In the genomic region with DNA sequence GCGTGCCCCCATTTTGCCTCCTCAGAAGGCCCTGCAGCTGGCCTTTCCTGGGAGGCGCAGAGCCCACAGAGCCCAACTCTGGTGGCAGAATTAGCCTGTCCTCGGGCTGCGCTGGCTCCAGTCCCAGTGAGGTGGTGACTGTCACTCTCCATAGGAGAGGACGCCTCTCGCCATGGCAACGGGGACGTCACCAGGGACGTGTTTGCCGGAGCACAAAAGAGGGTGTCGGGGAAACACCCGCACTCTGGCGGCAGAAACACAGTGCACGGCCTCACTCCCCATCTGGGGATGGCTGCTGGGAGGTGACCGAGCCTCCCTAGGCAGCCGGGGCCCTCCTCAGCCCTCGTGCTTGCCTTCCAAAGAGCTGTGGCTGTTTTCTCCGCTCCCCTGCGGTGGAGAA, we compare ENCODE assay signal across 15 cellular contexts. TPM values are rescaled to one million over a fixed set of nuclear protein-coding genes. Genes with fewer than 3 reads are reported as not detected.
DNase-seq lines count a peak whose midpoint lies in the region; ATAC-seq and TF ChIP-seq lines count a peak whose summit lies in the region.
"Had no signal": no experiment of that assay in that cellular context is flagged by ENCODE, and none has a peak within 500 bp of the region (broad histone marks: within the 10 kb centered on the region; RNA-seq: fewer than 3 reads in every experiment).

No MANE protein-coding gene starts in this region.

- H3K4me1 ChIP-seq in BE2C (peaks cover 7% of the 10 kb centered on the region), Panc1 (ENCODE audit: control insufficient read depth, insufficient read depth, low read length) (no peaks in the 10 kb centered on the region)

- no peaks in the 10 kb centered on the region for H3K27me3 ChIP-seq in BE2C
- H3K27me3 ChIP-seq in Panc1 (ENCODE audit: control insufficient read depth, insufficient read depth, low read length) = no peaks in the 10 kb centered on the region
- H3K27me3 ChIP-seq: cardiac muscle cell had no signal

- in situ Hi-C loops in Panc1 (cut with HindIII; ENCODE audit: low pct_unique_long_range_greater_than_20kb, low sequenced_read_pairs) = no loop called here

- CTCF ChIA-PET in Panc1 (lab: Charles Lee) = no interaction called here

- H3K36me3 ChIP-seq in BE2C (no peaks in the 10 kb centered on the region), Panc1 (ENCODE audit: control insufficient read depth, insufficient read depth, low read length) (no peaks in the 10 kb centered on the region)
- H3K36me3 ChIP-seq: cardiac muscle cell had no signal

- no peak overlapping the region for H3K27ac ChIP-seq in Panc1 (ENCODE audit: low read length)
- H3K27ac ChIP-seq: cardiac muscle cell, KMS-11 had no signal

- ATAC-seq in Panc1 = peak; percentile 60
- peak; percentile 58 for ATAC-seq in left ventricle myocardium superior
- no peak for ATAC-seq in GM18858 (IDR thresholded peaks at IDR 0.05; ENCODE audit: unreplicated experiment)

- H3K4me3 ChIP-seq in BE2C (ENCODE audit: low read depth, low read length) (peak overlapping the region; percentile 39), Panc1 (ENCODE audit: low read depth in 2 of 2, low read length in 2 of 2) (no peak overlapping the region)
- H3K4me3 ChIP-seq: cardiac muscle cell had no signal

- DNase-seq in BE2C = peak; percentile 78
- peak; percentile 88 for DNase-seq in NCI-H1436 (lab: John Stamatoyannopoulos, UW)
- DNase-seq in Panc1 (ENCODE audit: low read depth, low spot score) = no peak
- peak; percentile 84 for DNase-seq in left ventricle myocardium superior
- no peak for DNase-seq in AML-193 (lab: John Stamatoyannopoulos, UW)
- no peak for DNase-seq in T-helper 9 cell
- DNase-seq in stimulated activated CD4-positive, alpha-beta T cell treated with anti-CD3 and anti-CD28 coated beads, Interleukin-2, amount 100 ng/mL, for 24 hours = no peak
- DNase-seq: HFFc6; hippocampal formation; NCI-H82; stimulated activated CD4-positive, alpha-beta T cell treated with anti-CD3 and anti-CD28 coated beads, Interleukin-4, amount 100 ng/mL, for 4 hours; stimulated activated naive CD4-positive, alpha-beta T cell treated with Interleukin-2 at 50 U/mL for 16 hours had no signal

- intact Hi-C loops in Panc1 (cut with micrococcal nuclease; ENCODE audit: unreplicated experiment) (no loop called here), left ventricle myocardium superior (cut with micrococcal nuclease) (no loop called here)

- no peak for TF ChIP-seq CTCF in BE2C (IDR thresholded peaks at IDR 0.05; ENCODE audit: low read depth, low read length)
- no peak for TF ChIP-seq CTCF in Panc1 (IDR thresholded peaks at IDR 0.05)

- BruUV-seq in Panc1 (replicated peaks; lab: Mats Ljungman, UMichigan) = no TSS peak

- H3K9me3 ChIP-seq in BE2C = no peaks in the 10 kb centered on the region; the same call in 1 of the 2 replicates
- H3K9me3 ChIP-seq in Panc1 (ENCODE audit: control insufficient read depth, insufficient read depth, low read depth, low read length) = no peaks in the 10 kb centered on the region

- POLR2A ChIA-PET in Panc1 (lab: Charles Lee) = no interaction called here

RNA-seq across cellular contexts. Expression of a gene that starts 50.2 kb away (rescaled TPM):
- 138 TPM for polyA plus RNA-seq in BE2C (2012; ENCODE audit: insufficient read depth, insufficient read length, low read depth)
- 461 TPM for total RNA-seq in Panc1 (2021; ENCODE audit: unreplicated experiment)
- polyA plus RNA-seq in Panc1 (2012; ENCODE audit: insufficient read length) = 441 TPM
- 142 TPM for total RNA-seq in left ventricle myocardium superior

Comparison
In these comparisons a context has a peak if more than half of its experiments do, and no peak if none do; other contexts are left out.
1. DNase-seq: peak in BE2C (single experiment), NCI-H1436 (single experiment) and left ventricle myocardium superior (single experiment); none in Panc1 (single experiment), AML-193 (0 of 2), T-helper 9 cell (single experiment) and stimulated activated CD4-positive, alpha-beta T cell treated with anti-CD3 and anti-CD28 coated beads, Interleukin-2, amount 100 ng/mL, for 24 hours (0 of 2).